7 cellular contexts compared by ENCODE assay signal in genomic region chr1:25874635-25875153, GRCh38. TPM values are rescaled to one million over a fixed set of nuclear protein-coding genes. Genes with fewer than 3 reads are reported as not detected.
A peak's percentile ranks its signal among the peaks of the same experiment; 100 is the strongest.
DNase-seq lines count a peak whose midpoint lies in the region; ATAC-seq and TF ChIP-seq lines count a peak whose summit lies in the region.

No MANE protein-coding gene starts in this region.

- no peak for TF ChIP-seq CTCF in adrenal gland (IDR thresholded peaks at IDR 0.05)
- no peak for TF ChIP-seq CTCF in left lung (IDR thresholded peaks at IDR 0.05)

- no peak for TF ChIP-seq POLR2A in adrenal gland (IDR thresholded peaks at IDR 0.05)

- WGBS in adrenal gland, 4 donors = 7 to 18% (median 11%) methylated on average over 6 to 8 of the region's 8 CpGs

- H3K36me3 ChIP-seq in HUES48 (ENCODE audit: control insufficient read depth, insufficient read depth, low read length) (no peaks in the 10 kb centered on the region), adrenal gland (replicated peaks in 1 of 2) (no peaks in the 10 kb centered on the region), left lung (no peaks in the 10 kb centered on the region)

- peaks cover 20% of the 10 kb centered on the region for H3K4me1 ChIP-seq in HUES48 (ENCODE audit: control insufficient read depth, insufficient read depth, low read length)
- H3K4me1 ChIP-seq in adrenal gland (replicated peaks in 1 of 2) = peaks cover 57 to 60% of the 10 kb centered on the region in 2 donors
- peaks cover 21 to 59% of the 10 kb centered on the region in 2 donors for H3K4me1 ChIP-seq in left lung

- H3K9ac ChIP-seq in HUES48 (ENCODE audit: low read depth, low read length) = peak overlapping the region; percentile 3; the same call in 1 of the 2 replicates

- ATAC-seq in left lung (no peak), GM18498 (IDR thresholded peaks at IDR 0.05; ENCODE audit: unreplicated experiment) (no peak)

- DNase-seq in adrenal gland = no peak
- peak in 1 of 2 donors; percentile 50 for DNase-seq in left lung
- DNase-seq in substantia nigra (lab: John Stamatoyannopoulos, UW) = peak in 2 of 49 donors; percentile 41 to 47
- no peak for DNase-seq in NCI-H226
- DNase-seq in SKM-1 treated with dmso at 0.1 percent for 144 hours (lab: John Stamatoyannopoulos, UW; ENCODE audit: unreplicated experiment) = no peak

- intact Hi-C loops in adrenal gland (cut with DNase I) = loop anchor here in 1 of 2 donors (5.0 kb wide), 1 partner anchor 52 kb away; no protein-coding TSS in a partner anchor
- intact Hi-C loops in left lung (cut with DNase I) = no loop called here

- H3K27ac ChIP-seq in HUES48 (ENCODE audit: low read depth, low read length) = no peak overlapping the region
- peak overlapping the region in 4 of 5 donors; percentile 80 to 93 (median 86) for H3K27ac ChIP-seq in adrenal gland
- peak overlapping the region; percentile 79 to 83 for H3K27ac ChIP-seq in left lung
- peak overlapping the region; percentile 73 for H3K27ac ChIP-seq in substantia nigra (ENCODE audit: low read depth, low read length, poor library complexity, severe bottlenecking)

- H3K9me3 ChIP-seq in HUES48 (ENCODE audit: control insufficient read depth, insufficient read depth, low read length) (no peaks in the 10 kb centered on the region), adrenal gland (replicated peaks in 1 of 3) (no peaks in the 10 kb centered on the region), left lung (no peaks in the 10 kb centered on the region)

- H3K4me3 ChIP-seq in HUES48 (ENCODE audit: low read depth, low read length) (peak overlapping the region; percentile 67), adrenal gland (peak overlapping the region in 3 of 4 donors; percentile 40 to 91 (median 65)), left lung (peak overlapping the region; percentile 45 to 61)

- H3K27me3 ChIP-seq in HUES48 (ENCODE audit: control insufficient read depth, insufficient read depth, low read length) = peaks cover 12% of the 10 kb centered on the region
- H3K27me3 ChIP-seq in adrenal gland = no peaks in the 10 kb centered on the region
- no peaks in the 10 kb centered on the region for H3K27me3 ChIP-seq in left lung

RNA-seq across cellular contexts. Expression of gene PAQR7, which starts 0.8 kb away (rescaled TPM):
- 10 to 100 TPM; 31.1 to 71.8 (median 40.9) TPM for total RNA-seq in adrenal gland
- 10 to 100 TPM; 19.9 to 26.1 (median 20.6) TPM for polyA plus RNA-seq in adrenal gland
- total RNA-seq in left lung = 10 to 100 TPM; 11.3 to 15.9 TPM

RNA-seq across cellular contexts. Expression of gene AUNIP, which starts 15.4 kb away (rescaled TPM):
- total RNA-seq in adrenal gland (1 to 10 TPM in 2 of 8 donors, under 1 TPM in 6; 0.24 to 1.5 (median 0.75) TPM), left lung (1 to 10 TPM in 1 of 2 donors, under 1 TPM in 1; 0.97 to 1.2 TPM)
- polyA plus RNA-seq in adrenal gland = 1 to 10 TPM in 1 of 3 donors, under 1 TPM in 2; 0.56 to 1.2 (median 0.74) TPM

RNA-seq across cellular contexts. Expression of gene STMN1, which starts 31.5 kb away (rescaled TPM):
- total RNA-seq in adrenal gland (10 to 100 TPM in 7 of 8 donors, 1 to 10 TPM in 1; 7.9 to 59.5 (median 20.7) TPM), left lung (100 to 1,000 TPM in 1 of 2 donors, 10 to 100 TPM in 1; 50.7 to 126 TPM)
- polyA plus RNA-seq in adrenal gland = 10 to 100 TPM; 32.6 to 88.7 (median 37.6) TPM

RNA-seq across cellular contexts. Expression of gene MTFR1L, which starts 54.9 kb away (rescaled TPM):
- total RNA-seq in adrenal gland (100 to 1,000 TPM; 116 to 285 (median 184) TPM), left lung (10 to 100 TPM; 44.5 to 45.0 TPM)
- 100 to 1,000 TPM; 157 to 298 (median 284) TPM for polyA plus RNA-seq in adrenal gland
